9 cellular contexts compared by ENCODE assay signal in the genomic region with DNA sequence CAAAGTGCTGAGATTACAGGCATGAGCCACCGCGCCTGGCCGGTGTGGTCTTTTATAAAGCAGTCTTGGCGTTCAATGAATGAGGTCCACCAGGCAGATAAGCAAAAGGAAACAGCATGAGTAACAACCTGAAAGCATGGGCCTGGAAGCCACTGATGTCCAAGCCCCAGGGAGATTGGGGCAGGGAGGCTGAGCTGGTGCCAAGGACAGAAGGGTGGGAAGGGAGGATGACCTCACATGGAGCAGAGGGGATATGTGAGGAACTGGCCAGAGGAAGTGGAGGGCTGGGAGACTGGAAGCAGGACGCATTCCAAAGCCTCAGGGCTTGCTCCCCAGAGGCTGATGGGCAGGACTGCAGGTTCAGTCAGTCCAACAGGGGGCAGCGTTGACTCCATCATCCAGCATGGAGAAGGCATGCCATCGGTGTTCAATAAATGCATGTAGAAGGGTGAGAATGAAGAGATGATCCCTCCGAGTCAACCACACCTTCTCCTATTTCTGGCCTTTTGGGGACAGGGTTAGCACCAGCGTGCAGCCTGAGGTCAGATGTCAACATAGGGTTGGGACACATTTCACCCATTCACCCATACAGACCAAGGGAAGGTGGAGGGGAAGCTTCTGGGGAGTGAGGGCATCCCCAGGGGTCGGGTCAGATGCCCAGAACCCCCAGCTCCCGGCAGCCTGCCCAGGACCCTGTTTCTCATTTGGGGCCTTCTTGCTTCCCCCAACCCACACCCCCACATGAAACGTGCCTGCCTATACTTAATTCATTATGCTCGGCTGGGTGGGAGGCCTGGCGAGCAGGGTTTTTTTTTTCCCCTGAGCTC. TPM values are rescaled to one million over a fixed set of nuclear protein-coding genes. Genes with fewer than 3 reads are reported as not detected.
DNase-seq lines count a peak whose midpoint lies in the region; ATAC-seq and TF ChIP-seq lines count a peak whose summit lies in the region.
"Had no signal": no experiment of that assay in that cellular context is flagged by ENCODE, and none has a peak within 500 bp of the region (broad histone marks: within the 10 kb centered on the region; RNA-seq: fewer than 3 reads in every experiment).

No MANE protein-coding gene starts in this region.

- no peaks in the 10 kb centered on the region for H3K9me3 ChIP-seq in Caco-2

- peaks cover 21% of the 10 kb centered on the region for H3K4me1 ChIP-seq in Caco-2

- POLR2A ChIA-PET in Caco-2 (lab: Charles Lee), result interaction anchor here (0.5 to 0.6 kb wide), 2 partner anchors 234 to 607 kb away, joined by 3 to 4 read pairs; no protein-coding TSS in a partner anchor

- in situ Hi-C loops in brain microvascular endothelial cell (cut with HindIII; ENCODE audit: low pct_ligation_motif_present, low sequenced_read_pairs), result no loop called here

- no peak for ATAC-seq in stimulated activated memory B cell treated with anti-CD40 and anti-IgM and Interleukin-4, amounts not matched to agents 10 μg/mL and 1 μg/mL and 100 μg/mL, for 72 hours

- H3K4me1 Mint-ChIP-seq in Caco-2 (ENCODE audit: low read depth, unreplicated experiment), result peaks cover 16% of the 10 kb centered on the region
- H3K4me1 Mint-ChIP-seq in stimulated activated memory B cell treated with anti-CD40 and anti-IgM and Interleukin-4, amounts not matched to agents 10 μg/mL and 1 μg/mL and 100 μg/mL, for 72 hours, result peaks cover 11% of the 10 kb centered on the region

- intact Hi-C loops in Caco-2 (cut with micrococcal nuclease; ENCODE audit: unreplicated experiment), result loop anchor here (2.0 kb wide), 1 partner anchor 14 kb away; a partner anchor contains a TSS

- no peak overlapping the region for H3K4me3 ChIP-seq in Caco-2 (ENCODE audit: low read depth, low read length)
- no peak overlapping the region for H3K4me3 ChIP-seq in brain microvascular endothelial cell (ENCODE audit: low read depth, low read length)

- DNase-seq in Caco-2 (peak in 1 of 2 experiments; percentile 33), brain microvascular endothelial cell (peak; percentile 69), lung microvascular endothelial cell (ENCODE audit: low read depth in 2 of 2) (peak; percentile 64 to 68), NCI-H2029 treated with DMSO at 0.1 percent for 48 hours (lab: John Stamatoyannopoulos, UW) (no peak), DMS153 (lab: John Stamatoyannopoulos, UW) (no peak), NCI-H1092 (lab: John Stamatoyannopoulos, UW) (no peak)

- no peaks in the 10 kb centered on the region for H3K36me3 ChIP-seq in Caco-2 (ENCODE audit: control insufficient read depth, insufficient read depth, low read length)
- H3K36me3 ChIP-seq in brain microvascular endothelial cell (replicated peaks), result no peaks in the 10 kb centered on the region

- BruUV-seq in Caco-2 (replicated peaks; lab: Mats Ljungman, UMichigan), result no TSS peak

- H3K4me3 Mint-ChIP-seq in Caco-2 (ENCODE audit: unreplicated experiment), result peak overlapping the region; percentile 21
- H3K4me3 Mint-ChIP-seq in stimulated activated memory B cell treated with anti-CD40 and anti-IgM and Interleukin-4, amounts not matched to agents 10 μg/mL and 1 μg/mL and 100 μg/mL, for 72 hours, result no peak overlapping the region
- H3K4me3 Mint-ChIP-seq: stimulated activated naive CD8-positive, alpha-beta T cell treated with anti-CD3 and anti-CD28 coated beads, Interleukin-15, Interleukin-2, amounts not matched to agents 100 ng/mL and 50 ng/mL, for 24 hours had no signal

- H3K27me3 ChIP-seq in Caco-2 (replicated peaks; ENCODE audit: control insufficient read depth, insufficient read depth, low read length) (no peaks in the 10 kb centered on the region), brain microvascular endothelial cell (replicated peaks) (no peaks in the 10 kb centered on the region)

- TF ChIP-seq CTCF in Caco-2 (IDR thresholded peaks at IDR 0.05; ENCODE audit: insufficient read depth in 1 of 2, low read depth in 1 of 2, low read length in 1 of 2, severe bottlenecking in 1 of 2, unreplicated experiment in 1 of 2) (peak; percentile 31 to 42), LNCAP (IDR thresholded peaks at IDR 0.05) (peak; percentile 44), brain microvascular endothelial cell (IDR thresholded peaks at IDR 0.05; ENCODE audit: low read depth, low read length, missing control alignments) (peak; percentile 72)

- peaks cover 5% of the 10 kb centered on the region for H3K36me3 Mint-ChIP-seq in Caco-2 (ENCODE audit: insufficient read depth, unreplicated experiment)
- no peaks in the 10 kb centered on the region for H3K36me3 Mint-ChIP-seq in stimulated activated memory B cell treated with anti-CD40 and anti-IgM and Interleukin-4, amounts not matched to agents 10 μg/mL and 1 μg/mL and 100 μg/mL, for 72 hours

- no peak overlapping the region for H3K27ac ChIP-seq in brain microvascular endothelial cell

- CTCF ChIA-PET in Caco-2 (lab: Charles Lee), result interaction anchor here (0.6 to 1.8 kb wide), 3 partner anchors 44 to 455 kb away, joined by 3 to 14 read pairs (median 6); no protein-coding TSS in a partner anchor

- H3K27me3 Mint-ChIP-seq in Caco-2 (ENCODE audit: insufficient read depth, unreplicated experiment), result no peaks in the 10 kb centered on the region
- H3K27me3 Mint-ChIP-seq in stimulated activated memory B cell treated with anti-CD40 and anti-IgM and Interleukin-4, amounts not matched to agents 10 μg/mL and 1 μg/mL and 100 μg/mL, for 72 hours, result no peaks in the 10 kb centered on the region
- H3K27me3 Mint-ChIP-seq: stimulated activated naive CD8-positive, alpha-beta T cell treated with anti-CD3 and anti-CD28 coated beads, Interleukin-15, Interleukin-2, amounts not matched to agents 100 ng/mL and 50 ng/mL, for 24 hours had no signal

- H3K27ac Mint-ChIP-seq in Caco-2 (ENCODE audit: unreplicated experiment), result peak overlapping the region; percentile 70
- H3K27ac Mint-ChIP-seq in stimulated activated memory B cell treated with anti-CD40 and anti-IgM and Interleukin-4, amounts not matched to agents 10 μg/mL and 1 μg/mL and 100 μg/mL, for 72 hours, result no peak overlapping the region
- H3K27ac Mint-ChIP-seq: stimulated activated naive CD8-positive, alpha-beta T cell treated with anti-CD3 and anti-CD28 coated beads, Interleukin-15, Interleukin-2, amounts not matched to agents 100 ng/mL and 50 ng/mL, for 24 hours had no signal

- H3K9me3 Mint-ChIP-seq in Caco-2 (ENCODE audit: unreplicated experiment), result no peaks in the 10 kb centered on the region
- H3K9me3 Mint-ChIP-seq in stimulated activated memory B cell treated with anti-CD40 and anti-IgM and Interleukin-4, amounts not matched to agents 10 μg/mL and 1 μg/mL and 100 μg/mL, for 72 hours, result peaks cover 3% of the 10 kb centered on the region
- H3K9me3 Mint-ChIP-seq: stimulated activated naive CD8-positive, alpha-beta T cell treated with anti-CD3 and anti-CD28 coated beads, Interleukin-15, Interleukin-2, amounts not matched to agents 100 ng/mL and 50 ng/mL, for 24 hours had no signal

RNA-seq across cellular contexts. Expression of a gene that starts 14.8 kb away (rescaled TPM):
- total RNA-seq in Caco-2 (2022) (13.0 and 13.8 TPM in 2 replicates), lung microvascular endothelial cell (not detected in 2 replicates)

RNA-seq across cellular contexts. Expression of a gene that starts 29.0 kb away (rescaled TPM):
- total RNA-seq in Caco-2 (2022) (5.1 and 6.8 TPM in 2 replicates), lung microvascular endothelial cell (under 0.01 TPM in 1 of 2 replicates, not detected in the other)

Comparison
In these comparisons a context has a peak if more than half of its experiments do, and no peak if none do; other contexts are left out.
1. DNase-seq: peak in brain microvascular endothelial cell (single experiment) and lung microvascular endothelial cell (2 of 2); none in NCI-H2029 treated with DMSO at 0.1 percent for 48 hours (single experiment), DMS153 (single experiment) and NCI-H1092 (single experiment).
2. RNA of a gene that starts 14.8 kb away (total RNA-seq): 13.0 to 13.8 TPM in Caco-2; not detected in lung microvascular endothelial cell; every median in the first group is over 10 times any median in the second.
3. Peak in every context shown above with its lines, with median percentiles within 50 percentile points of each other: CTCF ChIP-seq.